ENCODE assay signal across 10 cellular contexts in the genomic region with DNA sequence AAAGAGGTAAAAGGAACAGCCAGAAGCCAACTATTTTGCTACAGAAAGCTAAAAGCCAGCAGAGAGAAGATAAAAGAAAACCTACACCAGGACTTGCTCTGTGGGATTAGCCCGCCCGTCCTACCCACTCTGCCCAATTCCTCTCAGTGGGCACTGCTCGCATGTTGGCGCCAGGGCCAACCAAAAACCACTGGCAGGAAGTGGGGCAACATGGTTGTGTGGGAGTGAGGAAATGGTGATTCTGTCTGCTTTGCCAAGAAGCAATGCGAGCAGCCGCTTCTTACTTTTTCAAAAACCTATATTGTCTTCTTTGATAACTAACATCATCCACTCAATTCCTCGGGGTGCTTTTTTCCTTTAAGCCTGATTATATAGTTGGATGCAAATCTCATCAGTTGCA. TPM values are rescaled to one million over a fixed set of nuclear protein-coding genes. Genes with fewer than 3 reads are reported as not detected.
DNase-seq lines count a peak whose midpoint lies in the region; ATAC-seq, FAIRE-seq and TF ChIP-seq lines count a peak whose summit lies in the region.
"Had no signal": no experiment of that assay in that cellular context is flagged by ENCODE, and none has a peak within 500 bp of the region (broad histone marks: within the 10 kb centered on the region; RNA-seq: fewer than 3 reads in every experiment).

No MANE protein-coding gene starts in this region.

- no peak for ATAC-seq in omental fat pad (ENCODE audit: low FRiP score)
- ATAC-seq in GM19455 (IDR thresholded peaks at IDR 0.05; ENCODE audit: unreplicated experiment): no peak
- ATAC-seq: GM23338 had no signal

- H3K4me1 Mint-ChIP-seq in activated naive CD8-positive, alpha-beta T cell treated with anti-CD3 and anti-CD28 coated beads for 36 hours: peaks cover 49% of the 10 kb centered on the region
- H3K4me1 Mint-ChIP-seq: GM23338 had no signal

- DNase-seq in GM18507 (ENCODE audit: extremely low spot score, insufficient read length, low read depth) (no peak), T-helper 2 cell (peak in 3 of 5 experiments; percentile 22 to 78 (median 71)), omental fat pad (ENCODE audit: low spot score) (no peak), kidney glomerular epithelial cell (lab: John Stamatoyannopoulos, UW) (no peak), SHP77 treated with DMSO at 0.1 percent for 48 hours (lab: John Stamatoyannopoulos, UW) (no peak)
- peak; percentile 57 for DNase-seq in activated naive CD8-positive, alpha-beta T cell treated with anti-CD3 and anti-CD28 coated beads for 36 hours
- peak; percentile 50 for DNase-seq in stimulated activated CD4-positive, alpha-beta T cell treated with anti-CD3 and anti-CD28 coated beads, Interleukin-15, amount 100 ng/mL, for 24 hours
- DNase-seq: NCI-H146 had no signal

- H3K4me3 Mint-ChIP-seq in activated naive CD8-positive, alpha-beta T cell treated with anti-CD3 and anti-CD28 coated beads for 36 hours: peak overlapping the region; percentile 12
- H3K4me3 Mint-ChIP-seq: GM23338 had no signal

- H3K27me3 Mint-ChIP-seq in activated naive CD8-positive, alpha-beta T cell treated with anti-CD3 and anti-CD28 coated beads for 36 hours: no peaks in the 10 kb centered on the region

- peaks cover 21% of the 10 kb centered on the region for H3K36me3 Mint-ChIP-seq in activated naive CD8-positive, alpha-beta T cell treated with anti-CD3 and anti-CD28 coated beads for 36 hours

- TF ChIP-seq CTCF in omental fat pad (IDR thresholded peaks at IDR 0.05): no peak

- peaks cover 2% of the 10 kb centered on the region for H3K9me3 Mint-ChIP-seq in activated naive CD8-positive, alpha-beta T cell treated with anti-CD3 and anti-CD28 coated beads for 36 hours
- H3K9me3 Mint-ChIP-seq: GM23338 had no signal

- H3K27ac Mint-ChIP-seq in activated naive CD8-positive, alpha-beta T cell treated with anti-CD3 and anti-CD28 coated beads for 36 hours: peak overlapping the region; percentile 84
- H3K27ac Mint-ChIP-seq: GM23338 had no signal

- FAIRE-seq in GM18507 (lab: Jason Lieb, UNC): peak; percentile 44

RNA-seq across cellular contexts. Expression of gene APOA1, which starts 14.2 kb away (rescaled TPM):
- total RNA-seq in activated naive CD8-positive, alpha-beta T cell treated with anti-CD3 and anti-CD28 coated beads for 36 hours: under 1 TPM in 1 of 2 experiments, not detected in 1; 0.33 TPM
- total RNA-seq in omental fat pad: 1 to 10 TPM in 2 of 4 donors, not detected in 2; 1.0 to 1.1 TPM
- total RNA-seq: GM23338 had no signal

RNA-seq across cellular contexts. Expression of gene APOC3, which starts 21.9 kb away (rescaled TPM):
- total RNA-seq in activated naive CD8-positive, alpha-beta T cell treated with anti-CD3 and anti-CD28 coated beads for 36 hours: not detected
- total RNA-seq in omental fat pad: 1 to 10 TPM in 1 of 4 donors, not detected in 3; 3.5 TPM
- total RNA-seq: GM23338 had no signal

RNA-seq across cellular contexts. Expression of gene APOA4, which starts 28.5 kb away (rescaled TPM):
- total RNA-seq in activated naive CD8-positive, alpha-beta T cell treated with anti-CD3 and anti-CD28 coated beads for 36 hours: not detected
- 1 to 10 TPM in 1 of 4 donors, not detected in 3; 1.1 TPM for total RNA-seq in omental fat pad
- total RNA-seq: GM23338 had no signal

RNA-seq across cellular contexts. Expression of gene APOA5, which starts 60.0 kb away (rescaled TPM):
- not detected for total RNA-seq in activated naive CD8-positive, alpha-beta T cell treated with anti-CD3 and anti-CD28 coated beads for 36 hours
- not detected for total RNA-seq in omental fat pad

Comparison
In these comparisons a context has a peak if more than half of its experiments do, and no peak if none do; other contexts are left out.
1. DNase-seq: peak in T-helper 2 cell (3 of 5), activated naive CD8-positive, alpha-beta T cell treated with anti-CD3 and anti-CD28 coated beads for 36 hours (single experiment) and stimulated activated CD4-positive, alpha-beta T cell treated with anti-CD3 and anti-CD28 coated beads, Interleukin-15, amount 100 ng/mL, for 24 hours (single experiment); none in GM18507 (single experiment), omental fat pad (single experiment), kidney glomerular epithelial cell (single experiment) and SHP77 treated with DMSO at 0.1 percent for 48 hours (single experiment).